1 cellular context compared by ENCODE assay signal in the genomic region with DNA sequence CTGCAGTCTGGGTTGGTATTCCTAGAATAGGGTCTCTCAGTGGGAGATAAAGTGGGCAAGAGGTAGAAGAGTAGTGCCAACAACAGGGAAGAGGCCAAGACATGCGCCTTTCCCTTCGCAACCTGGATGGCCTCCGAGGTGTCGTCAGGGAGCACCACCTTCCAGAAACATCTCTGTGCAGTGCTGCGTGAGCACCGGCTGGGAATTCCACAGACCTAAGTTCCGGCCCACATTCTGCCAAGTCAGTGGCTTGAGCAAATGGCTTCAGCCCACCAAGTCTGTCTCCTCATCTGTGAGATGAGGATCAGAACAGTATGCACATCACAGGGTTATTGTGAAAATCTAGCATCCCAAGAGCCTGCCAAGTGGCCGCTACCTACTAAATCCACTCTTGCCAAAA.
TF ChIP-seq lines count a peak whose summit lies in the region.

No MANE protein-coding gene starts in this region.

TF ChIP-seq in IMR-90, 13 proteins besides CTCF, POLR2A, EP300 and RAD21 (continued from another document):
- TF ChIP-seq ELK1 (IDR thresholded peaks at IDR 0.05; ENCODE audit: borderline replicate concordance, low read depth, low read length) (no peak), FOS (IDR thresholded peaks at IDR 0.05; ENCODE audit: low read depth, low read length) (no peak), CEBPB (IDR thresholded peaks at IDR 0.05; ENCODE audit: low read depth, low read length) (no peak), MAZ (IDR thresholded peaks at IDR 0.05; ENCODE audit: borderline replicate concordance, low read depth, low read length) (no peak), MXI1 (IDR thresholded peaks at IDR 0.05; ENCODE audit: borderline replicate concordance, low read depth, low read length) (no peak), MAFK (IDR thresholded peaks at IDR 0.05; ENCODE audit: low read depth, low read length) (no peak), BHLHE40 (IDR thresholded peaks at IDR 0.05; ENCODE audit: low read depth, low read length) (no peak), RFX5 (IDR thresholded peaks at IDR 0.05; ENCODE audit: low read depth, low read length) (no peak), SMC3 (IDR thresholded peaks at IDR 0.05; ENCODE audit: low read depth, low read length) (no peak), CHD1 (IDR thresholded peaks at IDR 0.05; ENCODE audit: low read depth, low read length) (no peak)
- TF ChIP-seq, protein P1, sequence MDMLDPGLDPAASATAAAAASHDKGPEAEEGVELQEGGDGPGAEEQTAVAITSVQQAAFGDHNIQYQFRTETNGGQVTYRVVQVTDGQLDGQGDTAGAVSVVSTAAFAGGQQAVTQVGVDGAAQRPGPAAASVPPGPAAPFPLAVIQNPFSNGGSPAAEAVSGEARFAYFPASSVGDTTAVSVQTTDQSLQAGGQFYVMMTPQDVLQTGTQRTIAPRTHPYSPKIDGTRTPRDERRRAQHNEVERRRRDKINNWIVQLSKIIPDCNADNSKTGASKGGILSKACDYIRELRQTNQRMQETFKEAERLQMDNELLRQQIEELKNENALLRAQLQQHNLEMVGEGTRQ (IDR thresholded peaks at IDR 0.05; ENCODE audit: low read depth, low read length): no peak
